In the genomic region with DNA sequence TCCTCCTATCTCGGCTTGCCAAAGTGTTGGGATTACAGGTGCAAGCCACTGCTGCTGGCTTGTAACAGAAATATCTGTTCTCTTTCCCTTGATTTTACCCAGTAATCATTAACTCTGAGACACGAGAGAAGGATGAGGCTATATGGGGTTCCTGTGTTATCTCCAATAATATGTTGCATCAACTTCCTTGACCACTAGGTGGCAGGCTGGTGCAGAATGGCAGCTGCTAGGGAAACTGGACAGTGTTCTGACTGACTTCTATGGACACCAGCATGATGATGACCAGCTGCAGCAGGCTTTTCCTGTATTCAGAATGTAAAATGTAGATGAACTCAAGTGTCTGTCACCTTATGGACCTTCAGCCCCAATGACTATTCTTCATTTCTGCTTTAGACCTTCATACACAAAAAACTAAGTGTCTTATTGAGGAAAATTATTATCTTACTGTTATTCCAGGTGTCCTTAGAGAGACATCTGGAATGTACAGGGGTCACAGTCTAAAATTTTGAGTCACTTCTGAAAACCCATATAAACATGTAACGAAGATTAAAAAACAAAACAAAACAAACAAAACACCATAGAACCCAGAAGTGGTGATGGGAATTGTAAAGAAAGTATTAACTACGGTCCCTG, we compare ENCODE assay signal across 8 cellular contexts. TPM values are rescaled to one million over a fixed set of nuclear protein-coding genes. Genes with fewer than 3 reads are reported as not detected.
DNase-seq lines count a peak whose midpoint lies in the region; ATAC-seq and TF ChIP-seq lines count a peak whose summit lies in the region.

No MANE protein-coding gene starts in this region.

- no peaks in the 10 kb centered on the region for H3K9me3 ChIP-seq in cardiac muscle cell (ENCODE audit: low read depth)

- H4K20me1 ChIP-seq in KMS-11 (ENCODE audit: insufficient read depth) = no peaks in the 10 kb centered on the region

- no peaks in the 10 kb centered on the region for H3K27me3 ChIP-seq in GM06990 (replicated peaks; ENCODE audit: control insufficient read depth, insufficient read depth, low read length)
- no peaks in the 10 kb centered on the region for H3K27me3 ChIP-seq in KMS-11 (ENCODE audit: insufficient read depth, low read depth)
- H3K27me3 ChIP-seq in cardiac muscle cell = no peaks in the 10 kb centered on the region

- H3K9ac ChIP-seq in KMS-11 = no peak overlapping the region

- H2AFZ ChIP-seq in KMS-11 (ENCODE audit: low read depth) = no peak overlapping the region

- H3K36me3 ChIP-seq in GM06990 (ENCODE audit: control insufficient read depth, insufficient read depth, low read length) = no peaks in the 10 kb centered on the region
- H3K36me3 ChIP-seq in KMS-11 (ENCODE audit: insufficient read depth) = no peaks in the 10 kb centered on the region
- H3K36me3 ChIP-seq in cardiac muscle cell = no peaks in the 10 kb centered on the region

- DNase-seq in GM06990 (ENCODE audit: extremely low read depth, insufficient read length) (no peak), cardiac muscle cell (ENCODE audit: low read depth in 1 of 2, low spot score in 1 of 2) (peak; percentile 83 to 85), putamen (ENCODE audit: low spot score) (peak; percentile 57), GF-D8 (lab: John Stamatoyannopoulos, UW) (no peak)
- DNase-seq in activated naive CD4-positive, alpha-beta T cell treated with anti-CD3 and anti-CD28 coated beads, Interleukin-2, amount 50 U/mL, for 16 hours = peak; percentile 63

- H3K4me3 ChIP-seq in GM06990 (replicated peaks; ENCODE audit: low read depth, low read length) = no peak overlapping the region
- H3K4me3 ChIP-seq in KMS-11 (IDR thresholded peaks at IDR 0.05; ENCODE audit: insufficient read depth, low read depth, low read length) = no peak overlapping the region
- no peak overlapping the region for H3K4me3 ChIP-seq in cardiac muscle cell

- H3K4me2 ChIP-seq in KMS-11 = no peak overlapping the region

- H3K79me2 ChIP-seq in KMS-11 (ENCODE audit: insufficient read depth, low read depth) = no peaks in the 10 kb centered on the region

- H3K4me1 ChIP-seq in KMS-11 (ENCODE audit: low read depth, poor library complexity, severe bottlenecking) = peaks cover 11% of the 10 kb centered on the region
- peaks cover 9% of the 10 kb centered on the region for H3K4me1 ChIP-seq in cardiac muscle cell (ENCODE audit: low read depth)

- no peak overlapping the region for H3K27ac ChIP-seq in KMS-11
- no peak overlapping the region for H3K27ac ChIP-seq in cardiac muscle cell

- ATAC-seq in GM21737 (IDR thresholded peaks at IDR 0.05; ENCODE audit: unreplicated experiment) = peak; percentile 95
- peak; percentile 98 for ATAC-seq in SK-N-SH treated with all-trans-retinoic acid at 6 μM for 48 hours

- TF ChIP-seq CTCF in GM06990 (IDR thresholded peaks at IDR 0.05; ENCODE audit: insufficient read depth, low read length, poor library complexity, severe bottlenecking) (peak; percentile 88), KMS-11 (conservative IDR thresholded peaks at IDR 0.05; ENCODE audit: low read depth, low read length) (peak; percentile 96), cardiac muscle cell (IDR thresholded peaks at IDR 0.05; ENCODE audit: low read depth, low read length) (peak; percentile 89)

TF ChIP-seq in SK-N-SH treated with all-trans-retinoic acid at 6 μM for 48 hours, 23 proteins besides CTCF, POLR2A, EP300 and RAD21:
- TF ChIP-seq BACH2 (CRISPR knock-in tag; IDR thresholded peaks at IDR 0.05; ENCODE audit: borderline replicate concordance) (no peak), TCF4 (CRISPR knock-in tag; IDR thresholded peaks at IDR 0.05; ENCODE audit: borderline replicate concordance) (no peak)
- TF ChIP-seq, protein P1, sequence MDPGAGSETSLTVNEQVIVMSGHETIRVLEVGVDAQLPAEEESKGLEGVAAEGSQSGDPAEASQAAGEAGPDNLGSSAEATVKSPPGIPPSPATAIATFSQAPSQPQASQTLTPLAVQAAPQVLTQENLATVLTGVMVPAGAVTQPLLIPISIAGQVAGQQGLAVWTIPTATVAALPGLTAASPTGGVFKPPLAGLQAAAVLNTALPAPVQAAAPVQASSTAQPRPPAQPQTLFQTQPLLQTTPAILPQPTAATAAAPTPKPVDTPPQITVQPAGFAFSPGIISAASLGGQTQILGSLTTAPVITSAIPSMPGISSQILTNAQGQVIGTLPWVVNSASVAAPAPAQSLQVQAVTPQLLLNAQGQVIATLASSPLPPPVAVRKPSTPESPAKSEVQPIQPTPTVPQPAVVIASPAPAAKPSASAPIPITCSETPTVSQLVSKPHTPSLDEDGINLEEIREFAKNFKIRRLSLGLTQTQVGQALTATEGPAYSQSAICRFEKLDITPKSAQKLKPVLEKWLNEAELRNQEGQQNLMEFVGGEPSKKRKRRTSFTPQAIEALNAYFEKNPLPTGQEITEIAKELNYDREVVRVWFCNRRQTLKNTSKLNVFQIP (CRISPR knock-in tag; IDR thresholded peaks at IDR 0.05; ENCODE audit: borderline replicate concordance, low read depth) = no peak

RNA-seq across cellular contexts. Expression of a gene that starts 20.4 kb away (rescaled TPM):
- total RNA-seq in cardiac muscle cell = 1.7 and 2.1 TPM in 2 replicates
- 0.99 and 1.5 TPM in 2 replicates for polyA plus RNA-seq in cardiac muscle cell

RNA-seq across cellular contexts. Expression of a gene that starts 21.8 kb away (rescaled TPM):
- 5.4 and 9.9 TPM in 2 replicates for total RNA-seq in cardiac muscle cell
- polyA plus RNA-seq in cardiac muscle cell = 17.8 and 19.8 TPM in 2 replicates

Comparison
In these comparisons a context has a peak if more than half of its experiments do, and no peak if none do; other contexts are left out.
1. DNase-seq: peak in activated naive CD4-positive, alpha-beta T cell treated with anti-CD3 and anti-CD28 coated beads, Interleukin-2, amount 50 U/mL, for 16 hours (single experiment), cardiac muscle cell (2 of 2) and putamen (single experiment); none in GM06990 (single experiment) and GF-D8 (single experiment).
2. Peak in every context shown above with its lines, with median percentiles within 50 percentile points of each other: CTCF ChIP-seq.